22 cellular contexts compared by ENCODE assay signal in the genomic region with DNA sequence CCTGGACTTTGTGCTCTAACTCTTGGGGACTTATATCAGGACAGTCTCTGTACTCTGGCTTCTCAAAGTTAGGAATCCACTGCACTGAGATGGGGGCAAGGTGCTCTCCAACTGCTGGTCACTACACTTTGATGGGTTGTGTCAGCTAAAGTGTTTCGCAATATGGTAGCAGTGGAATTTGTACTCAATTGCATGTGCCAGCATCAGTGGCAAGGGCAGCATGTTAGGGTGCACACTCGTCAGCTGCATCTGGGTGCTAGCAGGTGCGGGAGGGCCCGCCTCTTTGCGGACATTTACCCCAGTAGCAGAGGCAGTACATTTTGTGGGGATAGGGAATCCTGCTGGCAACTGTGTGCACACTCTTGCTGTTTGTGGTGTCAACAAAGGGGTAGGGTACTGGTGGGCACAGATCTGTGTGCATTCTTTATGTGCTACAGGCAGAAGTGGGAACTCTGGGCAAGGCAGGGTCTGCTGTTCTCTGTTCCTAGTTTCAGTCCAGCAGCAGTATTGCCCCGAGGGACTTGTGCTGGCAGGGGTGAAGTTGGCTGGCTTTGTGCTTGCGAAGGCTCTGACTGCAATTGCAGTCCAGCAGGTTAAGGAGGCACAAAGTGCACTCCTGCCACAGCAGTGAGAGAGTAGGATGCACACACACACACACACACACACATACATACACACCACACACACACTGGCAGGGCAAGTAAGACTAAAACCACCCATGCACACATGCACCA.
"Had no signal": no experiment of that assay in that cellular context is flagged by ENCODE, and none has a peak within 500 bp of the region (broad histone marks: within the 10 kb centered on the region; RNA-seq: fewer than 3 reads in every experiment).

No MANE protein-coding gene starts in this region.

- H3K36me3 ChIP-seq: transverse colon had no signal

- H3K36me3 Mint-ChIP-seq: activated CD4-positive, alpha-beta memory T cell treated with anti-CD3 and anti-CD28 coated beads for 36 hours; activated naive CD8-positive, alpha-beta T cell treated with anti-CD3 and anti-CD28 coated beads, Interleukin-2, amount 10 ng/mL, durations not matched to agents 7 days and 5 days had no signal

- H3K4me3 ChIP-seq: dorsolateral prefrontal cortex, lung, skin epidermis, transverse colon had no signal

- H3K27me3 ChIP-seq: dorsolateral prefrontal cortex, transverse colon had no signal

- DNase-seq: activated CD4-positive, alpha-beta memory T cell treated with anti-CD3 and anti-CD28 coated beads for 36 hours; activated CD4-positive, alpha-beta T cell treated with anti-CD3 and anti-CD28 coated beads for 36 hours; activated naive CD4-positive, alpha-beta T cell; activated naive CD8-positive, alpha-beta T cell treated with anti-CD3 and anti-CD28 coated beads, Interleukin-2, amount 10 ng/mL, durations not matched to agents 7 days and 5 days; activated T-cell treated with anti-CD3 and anti-CD28 coated beads for 4 hours; amygdala; caudate nucleus; dorsolateral prefrontal cortex; foreskin fibroblast; occipital lobe; stimulated activated CD4-positive, alpha-beta T cell treated with anti-CD3 and anti-CD28 coated beads, Interleukin-15, amount 100 ng/mL, for 24 hours; stimulated activated CD4-positive, alpha-beta T cell treated with anti-CD3 and anti-CD28 coated beads, Interleukin-2, amount 100 ng/mL, for 48 hours; SW 1271; T-helper 2 cell; transverse colon had no signal

- H3K9me3 ChIP-seq: transverse colon had no signal

- H3K4me1 ChIP-seq: transverse colon had no signal

- H3K4me3 Mint-ChIP-seq: activated CD4-positive, alpha-beta memory T cell treated with anti-CD3 and anti-CD28 coated beads for 36 hours; activated CD4-positive, alpha-beta T cell treated with anti-CD3 and anti-CD28 coated beads for 36 hours; activated naive CD8-positive, alpha-beta T cell treated with anti-CD3 and anti-CD28 coated beads, Interleukin-2, amount 10 ng/mL, durations not matched to agents 7 days and 5 days; activated T-helper 17 cell treated with anti-CD3 and anti-CD28 coated beads, Interleukin-2, amount 50 U/mL, for 72 hours; mesothelial cell of epicardium; natural killer cell treated with Interleukin-12 subunit alpha and Interleukin-12 subunit beta and Interleukin-15 and Interleukin-18, amount 100 ng/mL, for 72 hours; stimulated activated naive CD8-positive, alpha-beta T cell treated with anti-CD3 and anti-CD28 coated beads, Interleukin-15, Interleukin-2, amounts not matched to agents 100 ng/mL and 50 ng/mL, for 24 hours had no signal

- H3K27me3 Mint-ChIP-seq: activated CD4-positive, alpha-beta memory T cell treated with anti-CD3 and anti-CD28 coated beads for 36 hours; activated CD4-positive, alpha-beta T cell treated with anti-CD3 and anti-CD28 coated beads for 36 hours; activated naive CD8-positive, alpha-beta T cell treated with anti-CD3 and anti-CD28 coated beads, Interleukin-2, amount 10 ng/mL, durations not matched to agents 7 days and 5 days; activated T-helper 17 cell treated with anti-CD3 and anti-CD28 coated beads, Interleukin-2, amount 50 U/mL, for 72 hours; natural killer cell treated with Interleukin-12 subunit alpha and Interleukin-12 subunit beta and Interleukin-15 and Interleukin-18, amount 100 ng/mL, for 72 hours; stimulated activated naive CD8-positive, alpha-beta T cell treated with anti-CD3 and anti-CD28 coated beads, Interleukin-15, Interleukin-2, amounts not matched to agents 100 ng/mL and 50 ng/mL, for 24 hours had no signal

- H3K27ac ChIP-seq: dorsolateral prefrontal cortex, epithelial cell of prostate, skin epidermis, transverse colon had no signal

- H3K4me1 Mint-ChIP-seq: activated CD4-positive, alpha-beta T cell treated with anti-CD3 and anti-CD28 coated beads for 36 hours; activated naive CD8-positive, alpha-beta T cell treated with anti-CD3 and anti-CD28 coated beads, Interleukin-2, amount 10 ng/mL, durations not matched to agents 7 days and 5 days; activated T-helper 17 cell treated with anti-CD3 and anti-CD28 coated beads, Interleukin-2, amount 50 U/mL, for 72 hours; mesothelial cell of epicardium had no signal

- H3K27ac Mint-ChIP-seq: activated CD4-positive, alpha-beta memory T cell treated with anti-CD3 and anti-CD28 coated beads for 36 hours; activated CD4-positive, alpha-beta T cell treated with anti-CD3 and anti-CD28 coated beads for 36 hours; activated naive CD8-positive, alpha-beta T cell treated with anti-CD3 and anti-CD28 coated beads, Interleukin-2, amount 10 ng/mL, durations not matched to agents 7 days and 5 days; activated T-helper 17 cell treated with anti-CD3 and anti-CD28 coated beads, Interleukin-2, amount 50 U/mL, for 72 hours; mesothelial cell of epicardium; natural killer cell treated with Interleukin-12 subunit alpha and Interleukin-12 subunit beta and Interleukin-15 and Interleukin-18, amount 100 ng/mL, for 72 hours; stimulated activated naive CD8-positive, alpha-beta T cell treated with anti-CD3 and anti-CD28 coated beads, Interleukin-15, Interleukin-2, amounts not matched to agents 100 ng/mL and 50 ng/mL, for 24 hours had no signal

- ATAC-seq: activated CD4-positive, alpha-beta T cell treated with anti-CD3 and anti-CD28 coated beads for 36 hours; activated T-helper 17 cell treated with anti-CD3 and anti-CD28 coated beads, Interleukin-2, amount 50 U/mL, for 72 hours; natural killer cell treated with Interleukin-12 subunit alpha and Interleukin-12 subunit beta and Interleukin-15 and Interleukin-18, amount 100 ng/mL, for 72 hours had no signal
